In genomic region chr11:123430736-123431356, GRCh38 we compare ENCODE assay signal across 1 cellular context.
TF ChIP-seq lines count a peak whose summit lies in the region.

No MANE protein-coding gene starts in this region.

TF ChIP-seq in HEK293, 187 proteins besides CTCF, POLR2A, EP300 and RAD21 (continued from another document):
- TF ChIP-seq TSHZ1 (tag by site-specific recombination; IDR thresholded peaks at IDR 0.05; ENCODE audit: borderline replicate concordance) (no peak), ZNF366 (tag by site-specific recombination; conservative IDR thresholded peaks at IDR 0.05) (peak; percentile 65; the same call in 1 of the 2 replicates), ZBTB20 (tag by site-specific recombination; IDR thresholded peaks at IDR 0.05) (peak; percentile 72), YY2 (tag by site-specific recombination; IDR thresholded peaks at IDR 0.05) (0 out of 2 replicates have a peak, but pooled peaks have one; percentile 8), ZFP69B (tag by site-specific recombination; IDR thresholded peaks at IDR 0.05) (no peak), ZBTB10 (tag by site-specific recombination; IDR thresholded peaks at IDR 0.05) (0 out of 2 replicates have a peak, but pooled peaks have one; percentile 14), ZNF624 (tag by site-specific recombination; IDR thresholded peaks at IDR 0.05) (no peak), ZNF776 (tag by site-specific recombination; IDR thresholded peaks at IDR 0.05; ENCODE audit: borderline replicate concordance) (no peak), BCL11B (tag by site-specific recombination; IDR thresholded peaks at IDR 0.05; ENCODE audit: low read depth) (no peak), KLF9 (tag by site-specific recombination; IDR thresholded peaks at IDR 0.05; ENCODE audit: low read depth) (peak; percentile 31; the same call in 1 of the 2 replicates), ZBTB6 (tag by site-specific recombination; IDR thresholded peaks at IDR 0.05) (0 out of 2 replicates have a peak, but pooled peaks have one; percentile 26), EGR2 (tag by site-specific recombination; IDR thresholded peaks at IDR 0.05; ENCODE audit: low read depth) (peak; percentile 45; the same call in 1 of the 2 replicates), ZNF600 (tag by site-specific recombination; IDR thresholded peaks at IDR 0.05) (peak; percentile 39), ZNF398 (tag by site-specific recombination; IDR thresholded peaks at IDR 0.05) (peak; percentile 47), KLF16 (tag by site-specific recombination; IDR thresholded peaks at IDR 0.05) (0 out of 2 replicates have a peak, but pooled peaks have one; percentile 19), ZIC2 (tag by site-specific recombination; IDR thresholded peaks at IDR 0.05) (peak; percentile 26; the same call in 1 of the 2 replicates), ZBTB26 (tag by site-specific recombination; optimal IDR thresholded peaks at IDR 0.05) (peak; percentile 81), PATZ1 (tag by site-specific recombination; IDR thresholded peaks at IDR 0.05) (peak; percentile 52), YY1 (tag by site-specific recombination; IDR thresholded peaks at IDR 0.05) (peak; percentile 40; the same call in 1 of the 2 replicates), ZNF133 (tag by site-specific recombination; IDR thresholded peaks at IDR 0.05) (no peak), KLF17 (tag by site-specific recombination; IDR thresholded peaks at IDR 0.05) (peak; percentile 76; the same call in 1 of the 2 replicates), ZBTB11 (tag by site-specific recombination; conservative IDR thresholded peaks at IDR 0.05; ENCODE audit: low read depth) (peak; percentile 89), ZBTB8A (tag by site-specific recombination; IDR thresholded peaks at IDR 0.05) (peak; percentile 60), SP7 (tag by site-specific recombination; IDR thresholded peaks at IDR 0.05) (peak; percentile 10; the same call in 1 of the 2 replicates), ZNF777 (tag by site-specific recombination; IDR thresholded peaks at IDR 0.05; ENCODE audit: borderline replicate concordance) (peak; percentile 94; the same call in 1 of the 2 replicates), MEIS1 (CRISPR knock-in tag; IDR thresholded peaks at IDR 0.05; ENCODE audit: borderline replicate concordance) (peak; percentile 42; the same call in 1 of the 2 replicates), GLIS1 (tag by site-specific recombination; IDR thresholded peaks at IDR 0.05) (peak; percentile 54)
